In genomic region chr22:22431271-22432220, GRCh38 we compare ENCODE assay signal across 1 cellular context.
TF ChIP-seq lines count a peak whose summit lies in the region.

No MANE protein-coding gene starts in this region.

TF ChIP-seq in K562, 482 proteins besides CTCF, POLR2A, EP300 and RAD21 (continued from another document and continues in another):
- TF ChIP-seq ZNF318 (IDR thresholded peaks at IDR 0.05; ENCODE audit: borderline replicate concordance in 1 of 2, low read depth in 1 of 2) (no peak), NONO (IDR thresholded peaks at IDR 0.05; ENCODE audit: low read depth in 2 of 2, low read length in 1 of 2) (no peak), GTF3C2 (IDR thresholded peaks at IDR 0.05; ENCODE audit: borderline replicate concordance, extremely low read depth, insufficient read length) (no peak), MBD2 (IDR thresholded peaks at IDR 0.05; ENCODE audit: borderline replicate concordance, low read depth) (no peak), HNRNPH1 (optimal IDR thresholded peaks at IDR 0.05; ENCODE audit: low read depth, low read length) (no peak), ZNF124 (CRISPR knock-in tag; IDR thresholded peaks at IDR 0.05) (no peak), ZSCAN32 (CRISPR knock-in tag; IDR thresholded peaks at IDR 0.05) (no peak; the same call in 1 of the 2 replicates), STAT6 (CRISPR knock-in tag; IDR thresholded peaks at IDR 0.05) (no peak; the same call in 1 of the 2 replicates), TCF15 (CRISPR knock-in tag; IDR thresholded peaks at IDR 0.05) (no peak), PHB2 (IDR thresholded peaks at IDR 0.05; ENCODE audit: low read depth) (no peak), CBX2 (IDR thresholded peaks at IDR 0.05; ENCODE audit: insufficient read depth, low read length, poor library complexity, severe bottlenecking) (no peak), JUN (IDR thresholded peaks at IDR 0.05; ENCODE audit: borderline replicate concordance, low read depth, low read length) (no peak), JUN (CRISPR knock-in tag; IDR thresholded peaks at IDR 0.05; ENCODE audit: borderline replicate concordance) (0 out of 2 replicates have a peak, but pooled peaks have one; percentile 13), OTX1 (CRISPR knock-in tag; IDR thresholded peaks at IDR 0.05) (0 out of 2 replicates have a peak, but pooled peaks have one; percentile 52), SFPQ (IDR thresholded peaks at IDR 0.05; ENCODE audit: low read depth, low read length) (no peak), KDM5B (IDR thresholded peaks at IDR 0.05; ENCODE audit: insufficient replicate concordance, low read depth, low read length) (no peak), CBFA2T3 (IDR thresholded peaks at IDR 0.05) (no peak), CHD2 (IDR thresholded peaks at IDR 0.05; ENCODE audit: low read depth, low read length) (no peak), TCF7L2 (IDR thresholded peaks at IDR 0.05; ENCODE audit: low read depth, low read length) (no peak), BRD4 (IDR thresholded peaks at IDR 0.05) (no peak), THAP12 (CRISPR knock-in tag; IDR thresholded peaks at IDR 0.05) (peak; percentile 59; the same call in 1 of the 2 replicates), PTRF (tag; IDR thresholded peaks at IDR 0.05) (no peak), ZBTB2 (IDR thresholded peaks at IDR 0.05) (no peak), ZNF12 (CRISPR knock-in tag; IDR thresholded peaks at IDR 0.05) (peak; percentile 78; the same call in 1 of the 2 replicates), NFIX (CRISPR knock-in tag; IDR thresholded peaks at IDR 0.05; ENCODE audit: low read depth) (peak; percentile 31; the same call in 1 of the 2 replicates), SNRNP70 (optimal IDR thresholded peaks at IDR 0.05; ENCODE audit: low read depth, low read length) (no peak), SETDB1 (IDR thresholded peaks at IDR 0.05; ENCODE audit: low read length) (peak; percentile 76), KLF10 (CRISPR knock-in tag; IDR thresholded peaks at IDR 0.05) (no peak), NEUROD1 (IDR thresholded peaks at IDR 0.05; ENCODE audit: borderline replicate concordance, low read depth, low read length, partially characterized antibody) (no peak), ZNF644 (tag; IDR thresholded peaks at IDR 0.05; ENCODE audit: low read depth) (no peak), GATAD2B (IDR thresholded peaks at IDR 0.05; ENCODE audit: borderline replicate concordance) (no peak), SMAD4 (CRISPR knock-in tag; conservative IDR thresholded peaks at IDR 0.05) (no peak), HDAC3 (IDR thresholded peaks at IDR 0.05; ENCODE audit: borderline replicate concordance, partially characterized antibody) (no peak), ZNF280A (IDR thresholded peaks at IDR 0.05; ENCODE audit: low read depth, partially characterized antibody) (no peak), CAMTA2 (CRISPR knock-in tag; conservative IDR thresholded peaks at IDR 0.05) (no peak), ZNF589 (CRISPR knock-in tag; IDR thresholded peaks at IDR 0.05; ENCODE audit: low read depth) (no peak), EHMT2 (IDR thresholded peaks at IDR 0.05) (no peak), SAFB (IDR thresholded peaks at IDR 0.05; ENCODE audit: borderline replicate concordance, low read depth, low read length) (no peak)
